ENCODE assay signal across 12 cellular contexts in genomic region chr14:67623114-67623513, GRCh38. TPM values are rescaled to one million over a fixed set of nuclear protein-coding genes. Genes with fewer than 3 reads are reported as not detected.
DNase-seq lines count a peak whose midpoint lies in the region; ATAC-seq, FAIRE-seq and TF ChIP-seq lines count a peak whose summit lies in the region.
"Had no signal": no experiment of that assay in that cellular context is flagged by ENCODE, and none has a peak within 500 bp of the region (broad histone marks: within the 10 kb centered on the region; RNA-seq: fewer than 3 reads in every experiment).

No MANE protein-coding gene starts in this region.

- H3K4me3 ChIP-seq in cardiac muscle cell (no peak overlapping the region), right cardiac atrium (ENCODE audit: low read length) (no peak overlapping the region), keratinocyte (ENCODE audit: control insufficient read depth in 2 of 3, extremely low read depth in 1 of 3, insufficient read depth in 2 of 3, low read depth in 1 of 3, low read length in 3 of 3) (peak overlapping the region in 2 of 3 experiments; percentile 27 to 36)

- no peaks in the 10 kb centered on the region for H3K27me3 ChIP-seq in cardiac muscle cell
- no peaks in the 10 kb centered on the region for H3K27me3 ChIP-seq in right cardiac atrium (ENCODE audit: control insufficient read depth, insufficient read depth)
- H3K27me3 ChIP-seq in keratinocyte (ENCODE audit: control insufficient read depth, extremely low read depth, insufficient read depth, low read length) = no peaks in the 10 kb centered on the region

- H3K4me2 ChIP-seq in keratinocyte (ENCODE audit: control insufficient read depth, extremely low read depth, insufficient read depth, low read depth, low read length) = peak overlapping the region; percentile 72

- H3K4me1 ChIP-seq in cardiac muscle cell (ENCODE audit: low read depth) (peaks cover 12% of the 10 kb centered on the region), right cardiac atrium (ENCODE audit: control insufficient read depth, insufficient read depth, low read length) (no peaks in the 10 kb centered on the region), keratinocyte (ENCODE audit: control insufficient read depth, extremely low read depth, insufficient read depth, low read length) (peaks cover 30% of the 10 kb centered on the region)

- H2AFZ ChIP-seq in keratinocyte (ENCODE audit: control insufficient read depth, low read length) = peak overlapping the region; percentile 27

- ATAC-seq in right cardiac atrium (no peak), HG02970 (IDR thresholded peaks at IDR 0.05; ENCODE audit: low FRiP score, unreplicated experiment) (no peak)
- ATAC-seq: stimulated activated memory B cell treated with anti-CD40 and anti-IgM and Interleukin-4, amounts not matched to agents 10 μg/mL and 1 μg/mL and 100 μg/mL, for 72 hours had no signal

- intact Hi-C loops in right cardiac atrium (cut with DNase I) = loop anchor here in 1 of 4 donors (5.0 kb wide), 1 partner anchor 44 kb away; no protein-coding TSS in a partner anchor

- H3K27ac ChIP-seq in cardiac muscle cell (peak overlapping the region; percentile 76), right cardiac atrium (ENCODE audit: low read length) (no peak overlapping the region), keratinocyte (ENCODE audit: control insufficient read depth, insufficient read depth, low read length) (peak overlapping the region; percentile 92)

- peaks cover 37% of the 10 kb centered on the region for H3K4me1 Mint-ChIP-seq in activated naive CD8-positive, alpha-beta T cell treated with anti-CD3 and anti-CD28 coated beads for 36 hours

- H3K36me3 ChIP-seq in cardiac muscle cell (no peaks in the 10 kb centered on the region), keratinocyte (ENCODE audit: control insufficient read depth in 2 of 2, extremely low read depth in 1 of 2, insufficient read depth in 2 of 2, low read length in 2 of 2) (peaks cover 0 to 4% of the 10 kb centered on the region in 2 experiments)

- dilution Hi-C loops in keratinocyte (cut with MboI; ENCODE audit: extremely low pct_ligation_motif_present, low sequenced_read_pairs) = no loop called here

- FAIRE-seq in keratinocyte (lab: Jason Lieb, UNC) = peak; percentile 69

- H3K9ac ChIP-seq in keratinocyte (ENCODE audit: control insufficient read depth, extremely low read depth, insufficient read depth, low read length) = peak overlapping the region; percentile 57

- H3K79me2 ChIP-seq in keratinocyte (ENCODE audit: control insufficient read depth, insufficient read depth, low read length) = no peaks in the 10 kb centered on the region

- H3K9me3 ChIP-seq in cardiac muscle cell (ENCODE audit: low read depth) = no peaks in the 10 kb centered on the region
- H3K9me3 ChIP-seq in right cardiac atrium (ENCODE audit: control insufficient read depth, low read length) = no peaks in the 10 kb centered on the region
- H3K9me3 ChIP-seq in keratinocyte (ENCODE audit: control insufficient read depth, low read depth, low read length) = no peaks in the 10 kb centered on the region

- peaks cover 3% of the 10 kb centered on the region for H3K36me3 Mint-ChIP-seq in activated naive CD8-positive, alpha-beta T cell treated with anti-CD3 and anti-CD28 coated beads for 36 hours
- H3K36me3 Mint-ChIP-seq: memory B cell; stimulated activated memory B cell treated with anti-CD40 and anti-IgM and Interleukin-4, amounts not matched to agents 10 μg/mL and 1 μg/mL and 100 μg/mL, for 72 hours had no signal

- H4K20me1 ChIP-seq in keratinocyte (ENCODE audit: control insufficient read depth, extremely low read depth, insufficient read depth, low read length) = no peaks in the 10 kb centered on the region

- TF ChIP-seq CTCF in cardiac muscle cell (IDR thresholded peaks at IDR 0.05; ENCODE audit: low read depth, low read length) (no peak), keratinocyte (optimal IDR thresholded peaks at IDR 0.05 in 1 of 3, IDR thresholded peaks at IDR 0.05 in 1 of 3, conservative IDR thresholded peaks at IDR 0.05 in 1 of 3; ENCODE audit: extremely low read depth in 1 of 3, insufficient read depth in 2 of 3, low read length in 3 of 3) (no peak)

- no peaks in the 10 kb centered on the region for H3K9me1 ChIP-seq in keratinocyte (ENCODE audit: control insufficient read depth, extremely low read depth, insufficient read depth, low read length)

- WGBS in right cardiac atrium = 45% methylated on average over 2 of the region's 2 CpGs

- H3K27me3 Mint-ChIP-seq in activated naive CD8-positive, alpha-beta T cell treated with anti-CD3 and anti-CD28 coated beads for 36 hours = peaks cover 16% of the 10 kb centered on the region
- H3K27me3 Mint-ChIP-seq: memory B cell; stimulated activated memory B cell treated with anti-CD40 and anti-IgM and Interleukin-4, amounts not matched to agents 10 μg/mL and 1 μg/mL and 100 μg/mL, for 72 hours had no signal

- H3K27ac Mint-ChIP-seq in activated naive CD8-positive, alpha-beta T cell treated with anti-CD3 and anti-CD28 coated beads for 36 hours = peak overlapping the region; percentile 86
- H3K27ac Mint-ChIP-seq: CD4-positive, alpha-beta memory T cell; memory B cell; stimulated activated memory B cell treated with anti-CD40 and anti-IgM and Interleukin-4, amounts not matched to agents 10 μg/mL and 1 μg/mL and 100 μg/mL, for 72 hours had no signal

- peak overlapping the region; percentile 22 for H3K4me3 Mint-ChIP-seq in activated naive CD8-positive, alpha-beta T cell treated with anti-CD3 and anti-CD28 coated beads for 36 hours
- H3K4me3 Mint-ChIP-seq: CD4-positive, alpha-beta memory T cell; memory B cell; stimulated activated memory B cell treated with anti-CD40 and anti-IgM and Interleukin-4, amounts not matched to agents 10 μg/mL and 1 μg/mL and 100 μg/mL, for 72 hours had no signal

- H3K9me3 Mint-ChIP-seq in activated naive CD8-positive, alpha-beta T cell treated with anti-CD3 and anti-CD28 coated beads for 36 hours = no peaks in the 10 kb centered on the region
- H3K9me3 Mint-ChIP-seq: CD4-positive, alpha-beta memory T cell; memory B cell; stimulated activated memory B cell treated with anti-CD40 and anti-IgM and Interleukin-4, amounts not matched to agents 10 μg/mL and 1 μg/mL and 100 μg/mL, for 72 hours had no signal

- DNase-seq in cardiac muscle cell (ENCODE audit: low read depth in 1 of 2, low spot score in 1 of 2) (peak in 1 of 2 donors; percentile 56), right cardiac atrium (no peak), keratinocyte (ENCODE audit: low read depth, low spot score) (peak; percentile 30), ureter (ENCODE audit: low spot score) (peak; percentile 49), germinal center (ENCODE audit: low spot score) (no peak)
- no peak for DNase-seq in activated naive CD8-positive, alpha-beta T cell treated with anti-CD3 and anti-CD28 coated beads for 36 hours
- DNase-seq in activated CD4-positive, CD25-positive, alpha-beta regulatory T cell (lab: John Stamatoyannopoulos, UW) = no peak
- DNase-seq: CD4-positive, alpha-beta memory T cell; NCI-H1417 treated with DMSO at 0.1 percent for 48 hours had no signal

RNA-seq across cellular contexts. Expression of gene ARG2, which starts 3.4 kb away (rescaled TPM):
- total RNA-seq in cardiac muscle cell (11.0 and 16.0 TPM in 2 replicates), right cardiac atrium (under 1 TPM; 0.25 to 0.68 (median 0.51) TPM), ureter (6.0 TPM)
- polyA plus RNA-seq in cardiac muscle cell (12.9 and 16.1 TPM in 2 replicates), right cardiac atrium (0.93 TPM), keratinocyte (3.5 to 9.4 TPM (median 8.2 TPM) in 3 replicates)
- total RNA-seq in activated naive CD8-positive, alpha-beta T cell treated with anti-CD3 and anti-CD28 coated beads for 36 hours = 10 to 100 TPM in 1 of 2 experiments, 1 to 10 TPM in 1; 8.7 to 10.2 TPM
- 20.9 TPM for polyA plus RNA-seq in keratinocyte (2011; ENCODE audit: low read depth)
- 3.6 and 5.4 TPM in 2 replicates for polyA plus RNA-seq in keratinocyte (2011; cell fraction: cytosol; rRNA removed)
- 2.3 and 2.6 TPM in 2 replicates for polyA plus RNA-seq in keratinocyte (2011; cell fraction: nucleus; rRNA removed)
- 5.6 and 17.6 TPM in 2 replicates for polyA plus RNA-seq in keratinocyte (2012; ENCODE audit: low replicate concordance)
- 2.1 to 21.5 TPM (median 11.0 TPM) in 3 replicates for polyA minus RNA-seq in keratinocyte
- 2.5 TPM for polyA minus RNA-seq in keratinocyte (2011; cell fraction: cytosol; rRNA and poly(A)+ RNA removed)
- polyA minus RNA-seq in keratinocyte (2011; cell fraction: nucleus; rRNA and poly(A)+ RNA removed) = 1.9 and 2.8 TPM in 2 replicates

RNA-seq across cellular contexts. Expression of gene PIGH, which starts 23.0 kb away (rescaled TPM):
- total RNA-seq in cardiac muscle cell (11.3 and 18.4 TPM in 2 replicates), right cardiac atrium (10 to 100 TPM; 13.1 to 15.4 (median 13.9) TPM), ureter (29.8 TPM)
- polyA plus RNA-seq in cardiac muscle cell (14.3 and 31.3 TPM in 2 replicates), right cardiac atrium (13.1 TPM), keratinocyte (24.3 to 29.9 TPM (median 29.0 TPM) in 3 replicates)
- total RNA-seq in activated naive CD8-positive, alpha-beta T cell treated with anti-CD3 and anti-CD28 coated beads for 36 hours = 10 to 100 TPM; 17.5 to 18.2 TPM
- polyA plus RNA-seq in keratinocyte (2011; ENCODE audit: low read depth) = 12.4 TPM
- 30.1 and 33.4 TPM in 2 replicates for polyA plus RNA-seq in keratinocyte (2011; cell fraction: cytosol; rRNA removed)
- 39.1 and 41.1 TPM in 2 replicates for polyA plus RNA-seq in keratinocyte (2011; cell fraction: nucleus; rRNA removed)
- 15.4 and 24.0 TPM in 2 replicates for polyA plus RNA-seq in keratinocyte (2012; ENCODE audit: low replicate concordance)
- 3.8 to 13.5 TPM (median 9.0 TPM) in 3 replicates for polyA minus RNA-seq in keratinocyte
- polyA minus RNA-seq in keratinocyte (2011; cell fraction: cytosol; rRNA and poly(A)+ RNA removed) = 24.7 TPM
- polyA minus RNA-seq in keratinocyte (2011; cell fraction: nucleus; rRNA and poly(A)+ RNA removed) = 5.5 and 6.4 TPM in 2 replicates

RNA-seq across cellular contexts. Expression of gene VTI1B, which starts 51.3 kb away (rescaled TPM):
- total RNA-seq in cardiac muscle cell (64.6 and 77.8 TPM in 2 replicates), right cardiac atrium (100 to 1,000 TPM; 132 to 155 (median 141) TPM), ureter (108 TPM)
- polyA plus RNA-seq in cardiac muscle cell (124 and 136 TPM in 2 replicates), right cardiac atrium (117 TPM), keratinocyte (54.4 to 94.4 TPM (median 62.1 TPM) in 3 replicates)
- total RNA-seq in activated naive CD8-positive, alpha-beta T cell treated with anti-CD3 and anti-CD28 coated beads for 36 hours = 10 to 100 TPM; 70.7 to 72.5 TPM
- 76.2 TPM for polyA plus RNA-seq in keratinocyte (2011; ENCODE audit: low read depth)
- 63.2 and 81.0 TPM in 2 replicates for polyA plus RNA-seq in keratinocyte (2011; cell fraction: cytosol; rRNA removed)
- polyA plus RNA-seq in keratinocyte (2011; cell fraction: nucleus; rRNA removed) = 14.9 and 19.9 TPM in 2 replicates
- polyA plus RNA-seq in keratinocyte (2012; ENCODE audit: low replicate concordance) = 63.8 and 80.2 TPM in 2 replicates
- 16.7 to 36.1 TPM (median 18.6 TPM) in 3 replicates for polyA minus RNA-seq in keratinocyte
- polyA minus RNA-seq in keratinocyte (2011; cell fraction: cytosol; rRNA and poly(A)+ RNA removed) = 18.8 TPM
- polyA minus RNA-seq in keratinocyte (2011; cell fraction: nucleus; rRNA and poly(A)+ RNA removed) = 6.2 and 7.1 TPM in 2 replicates

Comparison
In these comparisons a context has a peak if more than half of its experiments do, and no peak if none do; other contexts are left out.
1. DNase-seq: peak in keratinocyte (single experiment) and ureter (single experiment); none in right cardiac atrium (0 of 3), activated naive CD8-positive, alpha-beta T cell treated with anti-CD3 and anti-CD28 coated beads for 36 hours (single experiment), germinal center (single experiment) and activated CD4-positive, CD25-positive, alpha-beta regulatory T cell (0 of 4).
2. H3K4me3 ChIP-seq: peak in keratinocyte (2 of 3); none in cardiac muscle cell (single experiment) and right cardiac atrium (single experiment).